ENCODE assay signal across 29 cellular contexts in genomic region chr5:109390188-109390587, GRCh38.
"Had no signal": no experiment of that assay in that cellular context is flagged by ENCODE, and none has a peak within 500 bp of the region (broad histone marks: within the 10 kb centered on the region; RNA-seq: fewer than 3 reads in every experiment).

No MANE protein-coding gene starts in this region.

- H3K4me3 ChIP-seq: ascending aorta, breast epithelium, cardiac muscle cell, coronary artery, dorsolateral prefrontal cortex had no signal

- H3K9me3 Mint-ChIP-seq: activated CD4-positive, alpha-beta memory T cell treated with anti-CD3 and anti-CD28 coated beads, Interleukin-2, amount 10 ng/mL, durations not matched to agents 7 days and 5 days; activated naive CD4-positive, alpha-beta T cell treated with anti-CD3 and anti-CD28 coated beads, Interleukin-2, amount 10 ng/mL, durations not matched to agents 7 days and 5 days; activated naive CD4-positive, alpha-beta T cell treated with anti-CD3 and anti-CD28 coated beads, Interleukin-2, amount 50 U/mL, for 72 hours; activated T-cell treated with anti-CD3 and anti-CD28 coated beads, Interleukin-2, amount 50 U/mL, for 24 hours; dendritic cell treated with granulocyte-macrophage colony-stimulating factor and Interleukin-4, amounts not matched to agents 40 ng/mL and 50 ng/mL, for 4 days; endodermal cell had no signal

- H3K4me3 Mint-ChIP-seq: activated CD4-positive, alpha-beta memory T cell treated with anti-CD3 and anti-CD28 coated beads, Interleukin-2, amount 10 ng/mL, durations not matched to agents 7 days and 5 days; activated CD4-positive, alpha-beta T cell treated with anti-CD3 and anti-CD28 coated beads for 36 hours; activated CD4-positive, alpha-beta T cell treated with anti-CD3 and anti-CD28 coated beads, Interleukin-2, amount 10 ng/mL, durations not matched to agents 7 days and 5 days; activated naive CD4-positive, alpha-beta T cell treated with anti-CD3 and anti-CD28 coated beads, Interleukin-2, amount 10 ng/mL, durations not matched to agents 7 days and 5 days; activated naive CD8-positive, alpha-beta T cell treated with anti-CD3 and anti-CD28 coated beads, Interleukin-2, amount 10 ng/mL, durations not matched to agents 7 days and 5 days; activated T-cell treated with anti-CD3 and anti-CD28 coated beads, Interleukin-2, amount 50 U/mL, for 24 hours; activated T-cell treated with anti-CD3 and anti-CD28 coated beads, Interleukin-2, amount 50 U/mL, for 72 hours; brain; dendritic cell treated with granulocyte-macrophage colony-stimulating factor and Interleukin-4, amounts not matched to agents 40 ng/mL and 50 ng/mL, for 4 days; endodermal cell had no signal

- DNase-seq: activated CD4-positive, alpha-beta memory T cell treated with anti-CD3 and anti-CD28 coated beads, Interleukin-2, amount 10 ng/mL, durations not matched to agents 7 days and 5 days; activated CD4-positive, alpha-beta T cell treated with anti-CD3 and anti-CD28 coated beads for 36 hours; activated CD4-positive, alpha-beta T cell treated with anti-CD3 and anti-CD28 coated beads, Interleukin-2, amount 10 ng/mL, durations not matched to agents 7 days and 5 days; activated CD4-positive, alpha-beta T cell treated with anti-CD3 and anti-CD28 coated beads, Interleukin-2, amount 50 U/mL, for 4 hours; activated CD4-positive, CD25-positive, alpha-beta regulatory T cell; activated CD4-positive, CD25-positive, alpha-beta regulatory T cell treated with anti-CD3 and anti-CD28 coated beads, Interleukin-2, amount 50 U/mL, for 72 hours; activated CD8-positive, alpha-beta memory T cell treated with anti-CD3 and anti-CD28 coated beads, Interleukin-2, amount 50 U/mL, for 48 hours; activated gamma-delta T cell; activated naive CD4-positive, alpha-beta T cell; activated naive CD4-positive, alpha-beta T cell treated with anti-CD3 and anti-CD28 coated beads, Interleukin-2, amount 10 ng/mL, durations not matched to agents 7 days and 5 days; activated naive CD8-positive, alpha-beta T cell treated with anti-CD3 and anti-CD28 coated beads, Interleukin-2, amount 10 ng/mL, durations not matched to agents 7 days and 5 days; activated T-cell treated with anti-CD3 and anti-CD28 coated beads for 4 hours; activated T-cell treated with anti-CD3 and anti-CD28 coated beads, Interleukin-2, amount 50 U/mL, for 24 hours; activated T-cell treated with anti-CD3 and anti-CD28 coated beads, Interleukin-2, amount 50 U/mL, for 72 hours; central memory CD4-positive, alpha-beta T cell; dorsolateral prefrontal cortex; effector memory CD4-positive, alpha-beta T cell; endodermal cell; foreskin fibroblast; head of caudate nucleus; T-helper 2 cell had no signal

- H3K27ac ChIP-seq: ascending aorta, breast epithelium, cardiac muscle cell, coronary artery, dorsolateral prefrontal cortex had no signal

- H3K27ac Mint-ChIP-seq: activated CD4-positive, alpha-beta memory T cell treated with anti-CD3 and anti-CD28 coated beads, Interleukin-2, amount 10 ng/mL, durations not matched to agents 7 days and 5 days; activated CD4-positive, alpha-beta T cell treated with anti-CD3 and anti-CD28 coated beads for 36 hours; activated CD4-positive, alpha-beta T cell treated with anti-CD3 and anti-CD28 coated beads, Interleukin-2, amount 10 ng/mL, durations not matched to agents 7 days and 5 days; activated naive CD4-positive, alpha-beta T cell treated with anti-CD3 and anti-CD28 coated beads, Interleukin-2, amount 10 ng/mL, durations not matched to agents 7 days and 5 days; activated naive CD4-positive, alpha-beta T cell treated with anti-CD3 and anti-CD28 coated beads, Interleukin-2, amount 50 U/mL, for 72 hours; activated naive CD8-positive, alpha-beta T cell treated with anti-CD3 and anti-CD28 coated beads, Interleukin-2, amount 10 ng/mL, durations not matched to agents 7 days and 5 days; activated T-cell treated with anti-CD3 and anti-CD28 coated beads, Interleukin-2, amount 50 U/mL, for 24 hours; dendritic cell treated with granulocyte-macrophage colony-stimulating factor and Interleukin-4, amounts not matched to agents 40 ng/mL and 50 ng/mL, for 4 days had no signal

- H3K27me3 Mint-ChIP-seq: activated CD4-positive, alpha-beta memory T cell treated with anti-CD3 and anti-CD28 coated beads, Interleukin-2, amount 10 ng/mL, durations not matched to agents 7 days and 5 days; activated CD4-positive, alpha-beta T cell treated with anti-CD3 and anti-CD28 coated beads for 36 hours; activated CD4-positive, alpha-beta T cell treated with anti-CD3 and anti-CD28 coated beads, Interleukin-2, amount 10 ng/mL, durations not matched to agents 7 days and 5 days; activated naive CD4-positive, alpha-beta T cell treated with anti-CD3 and anti-CD28 coated beads, Interleukin-2, amount 10 ng/mL, durations not matched to agents 7 days and 5 days; activated naive CD8-positive, alpha-beta T cell treated with anti-CD3 and anti-CD28 coated beads, Interleukin-2, amount 10 ng/mL, durations not matched to agents 7 days and 5 days; activated T-cell treated with anti-CD3 and anti-CD28 coated beads, Interleukin-2, amount 50 U/mL, for 24 hours; brain; dendritic cell treated with granulocyte-macrophage colony-stimulating factor and Interleukin-4, amounts not matched to agents 40 ng/mL and 50 ng/mL, for 4 days had no signal

- ATAC-seq: activated CD4-positive, alpha-beta T cell treated with anti-CD3 and anti-CD28 coated beads for 36 hours; activated naive CD4-positive, alpha-beta T cell treated with anti-CD3 and anti-CD28 coated beads, Interleukin-2, amount 50 U/mL, for 72 hours; activated T-cell treated with anti-CD3 and anti-CD28 coated beads, Interleukin-2, amount 50 U/mL, for 72 hours; esophagus mucosa had no signal

- H3K36me3 ChIP-seq: ascending aorta, breast epithelium, cardiac muscle cell had no signal

- H3K9me3 ChIP-seq: ascending aorta, breast epithelium had no signal

- H3K27me3 ChIP-seq: ascending aorta, breast epithelium, cardiac muscle cell, dorsolateral prefrontal cortex had no signal
